20 cellular contexts compared by ENCODE assay signal in genomic region chr18:74567805-74568204, GRCh38. TPM values are rescaled to one million over a fixed set of nuclear protein-coding genes. Genes with fewer than 3 reads are reported as not detected.
DNase-seq lines count a peak whose midpoint lies in the region; ATAC-seq and TF ChIP-seq lines count a peak whose summit lies in the region.
"Had no signal": no experiment of that assay in that cellular context is flagged by ENCODE, and none has a peak within 500 bp of the region (broad histone marks: within the 10 kb centered on the region; RNA-seq: fewer than 3 reads in every experiment).

No MANE protein-coding gene starts in this region.

- peak; percentile 40 for TF ChIP-seq CTCF in DOHH2 (IDR thresholded peaks at IDR 0.05; ENCODE audit: low read depth, low read length, poor library complexity, severe bottlenecking)
- peak; percentile 38 for TF ChIP-seq CTCF in HL-60 (IDR thresholded peaks at IDR 0.05; ENCODE audit: insufficient read depth, low read length)
- TF ChIP-seq CTCF in OCI-LY7 (conservative IDR thresholded peaks at IDR 0.05; ENCODE audit: low read length): 0 out of 2 replicates have a peak, but pooled peaks have one; percentile 12
- no peak for TF ChIP-seq CTCF in colonic mucosa (IDR thresholded peaks at IDR 0.05)
- TF ChIP-seq CTCF in left ventricle myocardium inferior (IDR thresholded peaks at IDR 0.05; ENCODE audit: borderline replicate concordance): no peak

- H3K27ac ChIP-seq in DOHH2 (ENCODE audit: low read depth, low read length) (no peak overlapping the region), HL-60 (replicated peaks) (no peak overlapping the region), OCI-LY7 (ENCODE audit: low read depth, low read length, poor library complexity, severe bottlenecking) (no peak overlapping the region), colonic mucosa (no peak overlapping the region), left ventricle myocardium inferior (replicated peaks) (no peak overlapping the region)
- H3K27ac ChIP-seq: breast epithelium, dorsolateral prefrontal cortex, esophagus muscularis mucosa, prostate gland, skin epidermis had no signal

- H3K4me3 Mint-ChIP-seq in memory B cell: no peak overlapping the region
- no peak overlapping the region for H3K4me3 Mint-ChIP-seq in activated naive CD8-positive, alpha-beta T cell treated with anti-CD3 and anti-CD28 coated beads for 36 hours
- H3K4me3 Mint-ChIP-seq: immature natural killer cell had no signal

- H3K36me3 Mint-ChIP-seq in memory B cell: peaks cover 4% of the 10 kb centered on the region
- peaks cover 9% of the 10 kb centered on the region for H3K36me3 Mint-ChIP-seq in activated naive CD8-positive, alpha-beta T cell treated with anti-CD3 and anti-CD28 coated beads for 36 hours
- H3K36me3 Mint-ChIP-seq: immature natural killer cell had no signal

- peaks cover 7% of the 10 kb centered on the region for H3K9me3 Mint-ChIP-seq in memory B cell
- peaks cover 12% of the 10 kb centered on the region for H3K9me3 Mint-ChIP-seq in activated naive CD8-positive, alpha-beta T cell treated with anti-CD3 and anti-CD28 coated beads for 36 hours
- H3K9me3 Mint-ChIP-seq: immature natural killer cell had no signal

- H3K79me2 ChIP-seq in DOHH2 (ENCODE audit: control insufficient read depth, low read length) (no peaks in the 10 kb centered on the region), OCI-LY7 (ENCODE audit: insufficient read depth, low read depth, low read length) (no peaks in the 10 kb centered on the region)

- CTCF ChIA-PET in OCI-LY7 (lab: Charles Lee; ENCODE audit: unreplicated experiment): no interaction called here

- H3K4me2 ChIP-seq in DOHH2 (ENCODE audit: low read length): no peak overlapping the region
- no peak overlapping the region for H3K4me2 ChIP-seq in OCI-LY7 (ENCODE audit: low read length)

- H4K20me1 ChIP-seq in DOHH2 (ENCODE audit: control insufficient read depth, insufficient read depth, low read depth, low read length) (no peaks in the 10 kb centered on the region), OCI-LY7 (ENCODE audit: insufficient read depth, low read length) (no peaks in the 10 kb centered on the region)

- no peaks in the 10 kb centered on the region for H3K9me2 ChIP-seq in DOHH2 (replicated peaks; ENCODE audit: control insufficient read depth, low read length)
- no peaks in the 10 kb centered on the region for H3K9me2 ChIP-seq in OCI-LY7 (ENCODE audit: insufficient read depth, low read length)

- POLR2A ChIA-PET in OCI-LY7 (lab: Charles Lee): no interaction called here

- H3K36me3 ChIP-seq in DOHH2 (ENCODE audit: control insufficient read depth, low read length) (no peaks in the 10 kb centered on the region), OCI-LY7 (ENCODE audit: insufficient read depth, low read length) (no peaks in the 10 kb centered on the region), colonic mucosa (no peaks in the 10 kb centered on the region), left ventricle myocardium inferior (no peaks in the 10 kb centered on the region)
- H3K36me3 ChIP-seq: breast epithelium, esophagus muscularis mucosa, prostate gland had no signal

- BruUV-seq in OCI-LY7 (replicated peaks; lab: Mats Ljungman, UMichigan): no TSS peak

- peak; percentile 42 for ATAC-seq in memory B cell (ENCODE audit: low read depth)

- H3K27me3 Mint-ChIP-seq in memory B cell: peaks cover 17% of the 10 kb centered on the region
- H3K27me3 Mint-ChIP-seq in activated naive CD8-positive, alpha-beta T cell treated with anti-CD3 and anti-CD28 coated beads for 36 hours: peaks cover 13% of the 10 kb centered on the region

- H3K27me3 ChIP-seq in DOHH2 (ENCODE audit: control insufficient read depth, low read length): peaks cover 3% of the 10 kb centered on the region; the same call in 1 of the 2 replicates
- no peaks in the 10 kb centered on the region for H3K27me3 ChIP-seq in HL-60 (ENCODE audit: insufficient read depth, poor library complexity, severe bottlenecking)
- H3K27me3 ChIP-seq in colonic mucosa: no peaks in the 10 kb centered on the region
- no peaks in the 10 kb centered on the region for H3K27me3 ChIP-seq in left ventricle myocardium inferior (ENCODE audit: low read depth)
- H3K27me3 ChIP-seq: breast epithelium had no signal

- DNase-seq in HL-60 (ENCODE audit: low read depth in 1 of 2, low spot score in 1 of 2) (peak in 1 of 2 experiments; percentile 41), OCI-LY7 (ENCODE audit: low spot score) (no peak), memory B cell (ENCODE audit: low spot score in 2 of 2) (no peak), colonic mucosa (no peak), NCI-H128 (lab: John Stamatoyannopoulos, UW; ENCODE audit: unreplicated experiment) (no peak), left ventricle myocardium inferior (no peak)
- no peak for DNase-seq in activated naive CD8-positive, alpha-beta T cell treated with anti-CD3 and anti-CD28 coated beads for 36 hours
- DNase-seq: dorsolateral prefrontal cortex; GF-D8; immature natural killer cell; NCI-H187 treated with DMSO at 0.1 percent for 48 hours; stimulated activated CD4-positive, alpha-beta T cell treated with anti-CD3 and anti-CD28 coated beads, Interleukin-4, amount 100 ng/mL, for 24 hours; T1000 had no signal

- H3K4me3 ChIP-seq in DOHH2 (ENCODE audit: low read length) (no peak overlapping the region), HL-60 (replicated peaks; ENCODE audit: insufficient read depth, low read length) (no peak overlapping the region), OCI-LY7 (ENCODE audit: low read depth, low read length, poor library complexity, severe bottlenecking) (no peak overlapping the region), colonic mucosa (no peak overlapping the region), left ventricle myocardium inferior (no peak overlapping the region)
- H3K4me3 ChIP-seq: breast epithelium, dorsolateral prefrontal cortex, esophagus muscularis mucosa, lung, prostate gland, skin epidermis had no signal

- H3K4me1 Mint-ChIP-seq in memory B cell: peaks cover 3% of the 10 kb centered on the region
- no peaks in the 10 kb centered on the region for H3K4me1 Mint-ChIP-seq in activated naive CD8-positive, alpha-beta T cell treated with anti-CD3 and anti-CD28 coated beads for 36 hours
- H3K4me1 Mint-ChIP-seq: immature natural killer cell had no signal

- H3K4me1 ChIP-seq in DOHH2 (ENCODE audit: control insufficient read depth, low read length) (no peaks in the 10 kb centered on the region), OCI-LY7 (ENCODE audit: insufficient read depth, low read length, poor library complexity, severe bottlenecking) (no peaks in the 10 kb centered on the region), colonic mucosa (no peaks in the 10 kb centered on the region), left ventricle myocardium inferior (peaks cover 26% of the 10 kb centered on the region)
- H3K4me1 ChIP-seq: breast epithelium, esophagus muscularis mucosa, prostate gland had no signal

- H2AFZ ChIP-seq in OCI-LY7 (ENCODE audit: low read length): no peak overlapping the region

- peaks cover 3% of the 10 kb centered on the region; the same call in 1 of the 2 replicates for H3K9me3 ChIP-seq in DOHH2 (ENCODE audit: control insufficient read depth, insufficient read depth, low read length)
- no peaks in the 10 kb centered on the region for H3K9me3 ChIP-seq in OCI-LY7 (ENCODE audit: low read length)
- H3K9me3 ChIP-seq in colonic mucosa: no peaks in the 10 kb centered on the region
- H3K9me3 ChIP-seq in left ventricle myocardium inferior (replicated peaks): peaks cover 10% of the 10 kb centered on the region
- H3K9me3 ChIP-seq: breast epithelium, esophagus muscularis mucosa, prostate gland had no signal

- H3F3A ChIP-seq in DOHH2 (ENCODE audit: control insufficient read depth, insufficient read depth): no peaks in the 10 kb centered on the region

- no peak overlapping the region for H3K9ac ChIP-seq in colonic mucosa (ENCODE audit: low read depth in 2 of 2, low read length in 2 of 2)

- no peak overlapping the region for H3K27ac Mint-ChIP-seq in memory B cell
- H3K27ac Mint-ChIP-seq in activated naive CD8-positive, alpha-beta T cell treated with anti-CD3 and anti-CD28 coated beads for 36 hours: no peak overlapping the region
- H3K27ac Mint-ChIP-seq: immature natural killer cell had no signal

- intact Hi-C loops in OCI-LY7 (cut with micrococcal nuclease; ENCODE audit: unreplicated experiment) (no loop called here), colonic mucosa (cut with DNase I) (no loop called here), left ventricle myocardium inferior (cut with micrococcal nuclease) (no loop called here)

RNA-seq across cellular contexts. Expression of gene ZNF407, which starts 29.9 kb away (rescaled TPM):
- 8.9 and 10.5 TPM in 2 replicates for total RNA-seq in OCI-LY7 (2014; rRNA removed; shearing (Covaris generic))
- total RNA-seq in OCI-LY7 (2022) (11.9 and 12.1 TPM in 2 replicates), colonic mucosa (10 to 100 TPM in 1 of 2 donors, 1 to 10 TPM in 1; 8.1 to 13.1 TPM), left ventricle myocardium inferior (10.6 TPM)
- total RNA-seq in activated naive CD8-positive, alpha-beta T cell treated with anti-CD3 and anti-CD28 coated beads for 36 hours: 10 to 100 TPM in 1 of 2 experiments, 1 to 10 TPM in 1; 9.6 to 10.3 TPM

RNA-seq across cellular contexts. Expression of gene CNDP1, which starts 33.5 kb away (rescaled TPM):
- total RNA-seq in OCI-LY7 (2014; rRNA removed; shearing (Covaris generic)): not detected in 2 replicates
- total RNA-seq in OCI-LY7 (2022) (not detected in 2 replicates), colonic mucosa (under 1 TPM in 1 of 2 donors, not detected in 1; 0.10 TPM), left ventricle myocardium inferior (not detected)
- not detected for total RNA-seq in activated naive CD8-positive, alpha-beta T cell treated with anti-CD3 and anti-CD28 coated beads for 36 hours
- total RNA-seq: esophagus muscularis mucosa, glomerular endothelial cell, lung, prostate gland had no signal

Comparison
In these comparisons a context has a peak if more than half of its experiments do, and no peak if none do; other contexts are left out.
1. CTCF ChIP-seq: peak in DOHH2 (single experiment), HL-60 (single experiment) and OCI-LY7 (single experiment); none in colonic mucosa (single experiment) and left ventricle myocardium inferior (single experiment).